ENCODE assay signal across 8 cellular contexts in genomic region chr22:37428649-37429586, GRCh38. TPM values are rescaled to one million over a fixed set of nuclear protein-coding genes. Genes with fewer than 3 reads are reported as not detected.
A peak's percentile ranks its signal among the peaks of the same experiment; 100 is the strongest.
DNase-seq lines count a peak whose midpoint lies in the region; FAIRE-seq and TF ChIP-seq lines count a peak whose summit lies in the region.

No MANE protein-coding gene starts in this region.

- no peaks in the 10 kb centered on the region for H3K36me3 Mint-ChIP-seq in astrocyte (ENCODE audit: low read depth, unreplicated experiment)

- no peak overlapping the region for H3K27ac ChIP-seq in astrocyte (ENCODE audit: low read depth, low read length)

- H3K27me3 ChIP-seq in BJ (ENCODE audit: control insufficient read depth, insufficient read depth, low read length) = peaks cover 16% of the 10 kb centered on the region
- peaks cover 8% of the 10 kb centered on the region for H3K27me3 ChIP-seq in astrocyte (ENCODE audit: insufficient read depth, low read length)

- H4K20me1 ChIP-seq in astrocyte (ENCODE audit: insufficient read depth, low read length) = peaks cover 4% of the 10 kb centered on the region

- H3K27me3 Mint-ChIP-seq in astrocyte (ENCODE audit: low read depth, unreplicated experiment) = peaks cover 44% of the 10 kb centered on the region

- peak; percentile 83 for TF ChIP-seq CTCF in BJ (IDR thresholded peaks at IDR 0.05; ENCODE audit: insufficient read depth, low read depth, low read length)
- peak; percentile 89 for TF ChIP-seq CTCF in HFF-Myc (IDR thresholded peaks at IDR 0.05; ENCODE audit: low read depth, low read length, missing control alignments)
- TF ChIP-seq CTCF in astrocyte (IDR thresholded peaks at IDR 0.05; ENCODE audit: insufficient read depth, low read depth, low read length) = peak; percentile 66

- POLR2A ChIA-PET in BJ (lab: Charles Lee) = no interaction called here

- H3K4me2 ChIP-seq in astrocyte (ENCODE audit: low read length) = no peak overlapping the region

- FAIRE-seq in astrocyte (lab: Jason Lieb, UNC) = no peak

- H3K27ac Mint-ChIP-seq in astrocyte (ENCODE audit: unreplicated experiment) = peak overlapping the region; percentile 84

- H3K4me3 ChIP-seq in BJ (ENCODE audit: low read depth, low read length) (no peak overlapping the region), HFF-Myc (replicated peaks; ENCODE audit: low read depth, low read length) (no peak overlapping the region), astrocyte (ENCODE audit: insufficient read depth, low read depth, low read length) (no peak overlapping the region)

- CTCF ChIA-PET in BJ (lab: Yijun Ruan, JAX) = interaction anchor here (0.8 to 7.6 kb wide), 30 partner anchors 8 to 199 kb away, joined by 3 to 196 read pairs (median 5); partner anchors contain the start of gene MFNG

- H2AFZ ChIP-seq in astrocyte (ENCODE audit: low read depth, low read length) = no peak overlapping the region

- peaks cover 22% of the 10 kb centered on the region for H3K4me1 Mint-ChIP-seq in astrocyte (ENCODE audit: low read depth, unreplicated experiment)

- peak overlapping the region; percentile 47 for H3K4me3 Mint-ChIP-seq in astrocyte (ENCODE audit: unreplicated experiment)

- peaks cover 14% of the 10 kb centered on the region for H3K9me3 ChIP-seq in astrocyte (ENCODE audit: insufficient read depth, low read depth, low read length)

- no peak overlapping the region for H3K9ac ChIP-seq in astrocyte (ENCODE audit: low read length)

- peaks cover 15% of the 10 kb centered on the region for H3K9me3 Mint-ChIP-seq in astrocyte (ENCODE audit: unreplicated experiment)

- no peak for DNase-seq in BJ (ENCODE audit: low read depth)
- peak; percentile 36 for DNase-seq in HFF-Myc (ENCODE audit: extremely low read depth, low read depth)
- peak; percentile 39 for DNase-seq in T follicular helper cell (ENCODE audit: low read depth)
- DNase-seq in astrocyte (ENCODE audit: low read depth) = peak; percentile 24
- DNase-seq in kidney tubule cell (ENCODE audit: low spot score) = peak; percentile 42
- DNase-seq in stimulated activated CD8-positive, alpha-beta memory T cell treated with anti-CD3 and anti-CD28 coated beads, Interleukin-2, amount 100 ng/mL, for 48 hours (ENCODE audit: low read depth in 2 of 2) = peak; percentile 38 to 46
- no peak for DNase-seq in foreskin melanocyte
- DNase-seq in pons (ENCODE audit: low spot score) = no peak

- peaks cover 34% of the 10 kb centered on the region for H3K4me1 ChIP-seq in astrocyte (ENCODE audit: insufficient read depth, low read length)

- H3K36me3 ChIP-seq in BJ (ENCODE audit: control insufficient read depth, insufficient read depth, low read length) = no peaks in the 10 kb centered on the region
- no peaks in the 10 kb centered on the region for H3K36me3 ChIP-seq in astrocyte (ENCODE audit: insufficient read depth, low read length)

- H3K79me2 ChIP-seq in astrocyte (ENCODE audit: insufficient read depth, low read length) = no peaks in the 10 kb centered on the region

RNA-seq across cellular contexts. Expression of gene ELFN2, which starts 1.6 kb away (rescaled TPM):
- polyA plus RNA-seq in BJ (2011; rRNA removed) = 0.34 and 0.39 TPM in 2 replicates
- 0.57 and 0.62 TPM in 2 replicates for polyA minus RNA-seq in BJ (2011; rRNA and poly(A)+ RNA removed)
- total RNA-seq in astrocyte = 2.8 and 3.0 TPM in 2 replicates

RNA-seq across cellular contexts. Expression of gene MFNG, which starts 57.3 kb away (rescaled TPM):
- not detected in 2 replicates for polyA plus RNA-seq in BJ (2011; rRNA removed)
- polyA minus RNA-seq in BJ (2011; rRNA and poly(A)+ RNA removed) = not detected in 2 replicates
- total RNA-seq in astrocyte = 0.87 and 1.4 TPM in 2 replicates

Comparison
In these comparisons a context has a peak if more than half of its experiments do, and no peak if none do; other contexts are left out.
1. DNase-seq: peak in HFF-Myc (single experiment), T follicular helper cell (single experiment), astrocyte (single experiment), kidney tubule cell (single experiment) and stimulated activated CD8-positive, alpha-beta memory T cell treated with anti-CD3 and anti-CD28 coated beads, Interleukin-2, amount 100 ng/mL, for 48 hours (2 of 2); none in BJ (single experiment), foreskin melanocyte (single experiment) and pons (single experiment).
2. Peak in every context shown above with its lines, with median percentiles within 50 percentile points of each other: CTCF ChIP-seq.